Comparison of ENCODE assay signal across 24 cellular contexts in genomic region chr2:44544991-44545390, GRCh38.
DNase-seq lines count a peak whose midpoint lies in the region; ATAC-seq and TF ChIP-seq lines count a peak whose summit lies in the region.
"Had no signal": no experiment of that assay in that cellular context is flagged by ENCODE, and none has a peak within 500 bp of the region (broad histone marks: within the 10 kb centered on the region; RNA-seq: fewer than 3 reads in every experiment).

No MANE protein-coding gene starts in this region.

- H4K20me1 ChIP-seq in hepatocyte (ENCODE audit: insufficient read depth, poor library complexity, severe bottlenecking), result no peaks in the 10 kb centered on the region

- no peak overlapping the region for H2AFZ ChIP-seq in hepatocyte

- peak overlapping the region; percentile 67 for H3K9ac ChIP-seq in iPS-18a (ENCODE audit: low read length)

- no peaks in the 10 kb centered on the region for H3K79me2 ChIP-seq in hepatocyte

- peaks cover 62% of the 10 kb centered on the region for H3K4me1 ChIP-seq in iPS-18a (ENCODE audit: control insufficient read depth, low read depth, low read length)
- H3K4me1 ChIP-seq in hepatocyte (ENCODE audit: insufficient read depth), result no peaks in the 10 kb centered on the region
- H3K4me1 ChIP-seq: testis had no signal

- DNase-seq in COR-L47 (lab: John Stamatoyannopoulos, UW) (peak; percentile 18), LHCN-M2 (ENCODE audit: low read depth) (peak; percentile 32), OCI-M1 (lab: John Stamatoyannopoulos, UW) (peak; percentile 56), hepatocyte (ENCODE audit: low spot score) (no peak)
- DNase-seq: activated CD4-positive, alpha-beta T cell treated with anti-CD3 and anti-CD28 coated beads for 4 hours; activated effector memory CD4-positive, alpha-beta T cell treated with Interleukin-2 at 50 U/mL for 16 hours; AML-193; amygdala; CD4-positive, alpha-beta memory T cell; effector CD4-positive, alpha-beta T cell; hypothalamus; Karpas-422; NCI-H1694 treated with DMSO at 0.1 percent for 48 hours; SIG-M5; small intestine; stimulated activated naive CD8-positive, alpha-beta T cell treated with anti-CD3 and anti-CD28 coated beads, Interleukin-15, Interleukin-2, amounts not matched to agents 100 U/mL and 50 U/mL, for 24 hours; T-helper 9 cell; testis had no signal

- H3K9me3 ChIP-seq in iPS-18a (ENCODE audit: control insufficient read depth, low read depth, low read length), result no peaks in the 10 kb centered on the region
- no peaks in the 10 kb centered on the region for H3K9me3 ChIP-seq in hepatocyte (ENCODE audit: low read depth)
- H3K9me3 ChIP-seq: breast epithelium, testis had no signal

- no peaks in the 10 kb centered on the region for H3K27me3 ChIP-seq in iPS-18a (ENCODE audit: control insufficient read depth, insufficient read depth, low read length)
- no peaks in the 10 kb centered on the region for H3K27me3 ChIP-seq in hepatocyte
- H3K27me3 ChIP-seq: breast epithelium, testis had no signal

- TF ChIP-seq CTCF in hepatocyte (IDR thresholded peaks at IDR 0.05; ENCODE audit: poor library complexity), result no peak

- H3K27ac ChIP-seq in iPS-18a (ENCODE audit: low read length) (peak overlapping the region; percentile 85), hepatocyte (no peak overlapping the region)
- H3K27ac ChIP-seq: HL-60, testis had no signal

- H3K4me2 ChIP-seq in hepatocyte, result no peak overlapping the region

- ATAC-seq in HG03460 (IDR thresholded peaks at IDR 0.05; ENCODE audit: unreplicated experiment), result no peak
- ATAC-seq in HG03432 (IDR thresholded peaks at IDR 0.05; ENCODE audit: unreplicated experiment), result no peak
- ATAC-seq: activated naive CD4-positive, alpha-beta T cell treated with anti-CD3 and anti-CD28 coated beads, Interleukin-2, amount 50 U/mL, for 72 hours; stimulated activated naive CD8-positive, alpha-beta T cell treated with anti-CD3 and anti-CD28 coated beads, Interleukin-15, Interleukin-2, amounts not matched to agents 100 U/mL and 50 U/mL, for 24 hours had no signal

- H3K36me3 ChIP-seq in iPS-18a (ENCODE audit: control insufficient read depth, low read depth, low read length) (no peaks in the 10 kb centered on the region), hepatocyte (replicated peaks; ENCODE audit: insufficient read depth, low read depth) (no peaks in the 10 kb centered on the region)
- H3K36me3 ChIP-seq: breast epithelium had no signal

- 71% methylated on average over 2 of the region's 2 CpGs for WGBS in hepatocyte (ENCODE audit: low lambda C conversion rate, missing lambda C conversion rate)

- peak overlapping the region; percentile 14 for H3K4me3 ChIP-seq in iPS-18a (ENCODE audit: low read length)
- H3K4me3 ChIP-seq in hepatocyte, result no peak overlapping the region
- H3K4me3 ChIP-seq: breast epithelium, testis had no signal

- H3K9me2 ChIP-seq in hepatocyte (replicated peaks; ENCODE audit: insufficient read depth), result no peaks in the 10 kb centered on the region
